1 cellular context compared by ENCODE assay signal in genomic region chr14:101458536-101459391, GRCh38.
TF ChIP-seq lines count a peak whose summit lies in the region.

No MANE protein-coding gene starts in this region.

TF ChIP-seq in H1, 55 proteins besides CTCF, POLR2A, EP300 and RAD21 (continued from another document):
- TF ChIP-seq EZH2 (IDR thresholded peaks at IDR 0.05; ENCODE audit: low read depth, low read length, severe bottlenecking) (peak; percentile 88), JUN (IDR thresholded peaks at IDR 0.05; ENCODE audit: low read depth, low read length) (no peak), SUZ12 (IDR thresholded peaks at IDR 0.05; ENCODE audit: low read length) (peak; percentile 93), MAX (IDR thresholded peaks at IDR 0.05) (no peak)
